Comparison of ENCODE assay signal across 24 cellular contexts in genomic region chr5:128903550-128903949, GRCh38.
DNase-seq lines count a peak whose midpoint lies in the region; ATAC-seq, FAIRE-seq and TF ChIP-seq lines count a peak whose summit lies in the region.
"Had no signal": no experiment of that assay in that cellular context is flagged by ENCODE, and none has a peak within 500 bp of the region (broad histone marks: within the 10 kb centered on the region; RNA-seq: fewer than 3 reads in every experiment).

No MANE protein-coding gene starts in this region.

- DNase-seq in ELF-1 (ENCODE audit: low read depth, low spot score), result peak; percentile 3
- no peak for DNase-seq in WERI-Rb-1
- DNase-seq in H1 (ENCODE audit: low read depth in 1 of 2, low spot score in 2 of 2), result no peak
- peak; percentile 14 for DNase-seq in iPS-NIHi7 (ENCODE audit: extremely low spot score)
- DNase-seq in central memory CD4-positive, alpha-beta T cell, result no peak
- no peak for DNase-seq in activated T-cell treated with anti-CD3 and anti-CD28 coated beads, Interleukin-2, amount 50 U/mL, for 4 hours
- no peak for DNase-seq in SKM-1 treated with dmso at 0.1 percent for 144 hours (lab: John Stamatoyannopoulos, UW; ENCODE audit: unreplicated experiment)
- DNase-seq: AML-193; Caco-2; Calu3; CD4-positive, alpha-beta T cell; CD8-positive, alpha-beta T cell; DMS79 treated with DMSO at 0.1 percent for 48 hours; GDM1 had no signal

- H3K23me2 ChIP-seq in H1 (ENCODE audit: low read depth, low read length), result no peaks in the 10 kb centered on the region

- H3K36me3 ChIP-seq in WERI-Rb-1, result no peaks in the 10 kb centered on the region
- no peaks in the 10 kb centered on the region for H3K36me3 ChIP-seq in H1 (ENCODE audit: control insufficient read depth in 2 of 4, insufficient read depth in 4 of 4, low read length in 3 of 4)
- H3K36me3 ChIP-seq: BLaER1 treated with 17β-estradiol and CSF1 and Interleukin-3, amounts not matched to agents 10 nM and 100 nM had no signal

- no peaks in the 10 kb centered on the region for H3K9me3 Mint-ChIP-seq in activated T-cell treated with anti-CD3 and anti-CD28 coated beads, Interleukin-2, amount 50 U/mL, for 4 hours
- H3K9me3 Mint-ChIP-seq: CD4-positive, alpha-beta T cell; CD8-positive, alpha-beta T cell had no signal

- H3K4me1 Mint-ChIP-seq in activated T-cell treated with anti-CD3 and anti-CD28 coated beads, Interleukin-2, amount 50 U/mL, for 4 hours (ENCODE audit: low read depth), result no peaks in the 10 kb centered on the region
- H3K4me1 Mint-ChIP-seq: B cell had no signal

- no peak overlapping the region for H3K14ac ChIP-seq in H1 (ENCODE audit: insufficient read length)

- peaks cover 6% of the 10 kb centered on the region for H3K27me3 Mint-ChIP-seq in activated T-cell treated with anti-CD3 and anti-CD28 coated beads, Interleukin-2, amount 50 U/mL, for 4 hours (ENCODE audit: low read depth)
- H3K27me3 Mint-ChIP-seq: B cell had no signal

- H3K18ac ChIP-seq in H1 (ENCODE audit: extremely low read depth, low read length), result no peak overlapping the region

- H2BK12ac ChIP-seq in H1 (ENCODE audit: low read depth, low read length), result no peak overlapping the region

- no peak for TF ChIP-seq EP300 in H1 (IDR thresholded peaks at IDR 0.05; ENCODE audit: borderline replicate concordance in 1 of 2, low read depth in 2 of 2, low read length in 2 of 2)

- no peak for ATAC-seq in HG02759 (IDR thresholded peaks at IDR 0.05; ENCODE audit: unreplicated experiment)
- no peak for ATAC-seq in activated T-cell treated with anti-CD3 and anti-CD28 coated beads, Interleukin-2, amount 50 U/mL, for 4 hours
- ATAC-seq: A549; CD8-positive, alpha-beta T cell; GM12878 had no signal

- H4K8ac ChIP-seq in H1 (ENCODE audit: extremely low read depth, insufficient read depth, low read length), result no peak overlapping the region

- no peaks in the 10 kb centered on the region for H3K4me1 ChIP-seq in H1 (replicated peaks in 1 of 4; ENCODE audit: control insufficient read depth in 3 of 4, insufficient read depth in 4 of 4, low read length in 3 of 4)
- H3K4me1 ChIP-seq: A549; BLaER1 treated with 17β-estradiol and CSF1 and Interleukin-3, amounts not matched to agents 10 nM and 100 nM; Caco-2 had no signal

- FAIRE-seq in H1 (lab: Jason Lieb, UNC), result no peak
- FAIRE-seq: A549, D721Med, GM12878, GM12892, GM18507 had no signal

- no peaks in the 10 kb centered on the region for H3K79me2 ChIP-seq in H1 (ENCODE audit: control insufficient read depth in 1 of 2, insufficient read depth in 2 of 2, low read length in 2 of 2)

- 94% methylated on average over 5 of the region's 5 CpGs; no CpG with 5 or more reads in 1 of the 2 experiments for WGBS in H1 (ENCODE audit: extremely low coverage in 1 of 2, insufficient coverage in 1 of 2, insufficient read length in 1 of 2, insufficient replicate concordance in 2 of 2, low coverage in 1 of 2, low lambda C conversion rate in 2 of 2, missing lambda C conversion rate in 1 of 2), 2 experiments

- no peak overlapping the region for H2BK20ac ChIP-seq in H1 (ENCODE audit: low read length)

- no peak overlapping the region for H3K27ac ChIP-seq in WERI-Rb-1
- no peak overlapping the region for H3K27ac ChIP-seq in H1 (ENCODE audit: low read depth, low read length)
- H3K27ac ChIP-seq: 22Rv1; A549; BLaER1 treated with 17β-estradiol and CSF1 and Interleukin-3, amounts not matched to agents 10 nM and 100 nM; C4-2B had no signal

- TF ChIP-seq POLR2A in H1 (IDR thresholded peaks at IDR 0.05; ENCODE audit: control extremely low read depth in 1 of 2, low read depth in 2 of 2, low read length in 2 of 2), result no peak

- no peak overlapping the region for H3K4ac ChIP-seq in H1 (replicated peaks; ENCODE audit: insufficient read length, low read depth, low read length)

- no peak overlapping the region for H3K9ac ChIP-seq in H1 (replicated peaks in 1 of 4; ENCODE audit: extremely low read depth in 1 of 4, low read depth in 3 of 4, low read length in 3 of 4)
- H3K9ac ChIP-seq: BLaER1 treated with 17β-estradiol and CSF1 and Interleukin-3, amounts not matched to agents 10 nM and 100 nM had no signal

- H3K23ac ChIP-seq in H1 (ENCODE audit: insufficient read length), result no peak overlapping the region

- H2BK15ac ChIP-seq in H1 (ENCODE audit: low read length), result no peak overlapping the region

- H3K9me3 ChIP-seq in WERI-Rb-1 (ENCODE audit: severe bottlenecking) (no peaks in the 10 kb centered on the region), H1 (ENCODE audit: insufficient read depth in 2 of 2, low read depth in 1 of 2, low read length in 1 of 2) (no peaks in the 10 kb centered on the region)
- H3K9me3 ChIP-seq: A549; BLaER1 treated with 17β-estradiol and CSF1 and Interleukin-3, amounts not matched to agents 10 nM and 100 nM; Caco-2 had no signal

- H3K27me3 ChIP-seq in WERI-Rb-1 (ENCODE audit: insufficient read depth, low read depth, severe bottlenecking) (no peaks in the 10 kb centered on the region), H1 (replicated peaks in 1 of 4; ENCODE audit: control insufficient read depth in 3 of 4, extremely low read depth in 1 of 4, insufficient read depth in 3 of 4, low read length in 3 of 4) (no peaks in the 10 kb centered on the region)
- H3K27me3 ChIP-seq: BLaER1 treated with 17β-estradiol and CSF1 and Interleukin-3, amounts not matched to agents 10 nM and 100 nM had no signal

- H4K20me1 ChIP-seq in H1 (replicated peaks in 1 of 2; ENCODE audit: control insufficient read depth in 1 of 2, insufficient read depth in 2 of 2, low read length in 2 of 2), result no peaks in the 10 kb centered on the region
- H4K20me1 ChIP-seq: BLaER1 treated with 17β-estradiol and CSF1 and Interleukin-3, amounts not matched to agents 10 nM and 100 nM had no signal

- no peak overlapping the region for H2AK5ac ChIP-seq in H1 (ENCODE audit: low read depth, low read length)

- no peaks in the 10 kb centered on the region for H3K79me1 ChIP-seq in H1 (ENCODE audit: low read depth, low read length)

- H4K5ac ChIP-seq in H1 (ENCODE audit: insufficient read length, low read depth, low read length), result no peak overlapping the region

- POLR2A ChIA-PET in H1 (lab: Charles Lee; ENCODE audit: partially characterized antibody), result no interaction called here

- TF ChIP-seq CTCF in WERI-Rb-1 (IDR thresholded peaks at IDR 0.05; ENCODE audit: low read depth, low read length) (0 out of 2 replicates have a peak, but pooled peaks have one; percentile 2), H1 (IDR thresholded peaks at IDR 0.05; ENCODE audit: control extremely low read depth in 1 of 3, insufficient read depth in 1 of 3, low read depth in 1 of 3, low read length in 3 of 3) (peak in 1 of 3 experiments; percentile 15; a peak in 1 of 4 replicates)

- H4K91ac ChIP-seq in H1 (replicated peaks; ENCODE audit: insufficient read length, low read length), result no peak overlapping the region

- H2BK120ac ChIP-seq in H1 (replicated peaks; ENCODE audit: low read depth, low read length), result no peak overlapping the region

- CTCF ChIA-PET in H1 (lab: Charles Lee; ENCODE audit: partially characterized antibody), result interaction anchor here (1.0 to 5.1 kb wide), 6 partner anchors 9 to 232 kb away, joined by 3 to 43 read pairs (median 4); partner anchors contain the start of gene ISOC1

- H3K36me3 Mint-ChIP-seq in activated T-cell treated with anti-CD3 and anti-CD28 coated beads, Interleukin-2, amount 50 U/mL, for 4 hours (ENCODE audit: insufficient read depth), result no peaks in the 10 kb centered on the region
- H3K36me3 Mint-ChIP-seq: CD8-positive, alpha-beta T cell had no signal

- no peak overlapping the region for H3K56ac ChIP-seq in H1 (replicated peaks; ENCODE audit: insufficient read length, low read depth, low read length)

- H3K4me2 ChIP-seq in H1 (ENCODE audit: insufficient read depth in 1 of 2, low read depth in 2 of 2, low read length in 2 of 2), result no peak overlapping the region
- H3K4me2 ChIP-seq: A549; BLaER1 treated with 17β-estradiol and CSF1 and Interleukin-3, amounts not matched to agents 10 nM and 100 nM had no signal

- no peak overlapping the region for H2AFZ ChIP-seq in H1 (ENCODE audit: low read length)

- TF ChIP-seq RAD21 in H1 (IDR thresholded peaks at IDR 0.05 in 1 of 2, conservative IDR thresholded peaks at IDR 0.05 in 1 of 2; ENCODE audit: low read depth in 2 of 2, low read length in 2 of 2), result peak; percentile 22 to 44; a peak in 3 of 4 replicates

- H3K4me3 Mint-ChIP-seq in activated T-cell treated with anti-CD3 and anti-CD28 coated beads, Interleukin-2, amount 50 U/mL, for 4 hours, result no peak overlapping the region
- H3K4me3 Mint-ChIP-seq: B cell; CD4-positive, alpha-beta T cell; CD8-positive, alpha-beta T cell had no signal

- H3K4me3 ChIP-seq in WERI-Rb-1 (ENCODE audit: low read depth, low read length), result no peak overlapping the region
- H3K4me3 ChIP-seq in H1 (ENCODE audit: extremely low read depth in 1 of 4, insufficient read depth in 2 of 4, low read depth in 3 of 4, low read length in 4 of 4), result no peak overlapping the region
- H3K4me3 ChIP-seq: A549; BLaER1 treated with 17β-estradiol and CSF1 and Interleukin-3, amounts not matched to agents 10 nM and 100 nM; GM12878 had no signal

- no peak overlapping the region for H2BK5ac ChIP-seq in H1 (ENCODE audit: low read depth, low read length)

TF ChIP-seq in H1, 55 proteins besides CTCF, POLR2A, EP300 and RAD21 (continues in another document):
- TF ChIP-seq TEAD4 (IDR thresholded peaks at IDR 0.05; ENCODE audit: low read depth, low read length) (no peak), BRCA1 (IDR thresholded peaks at IDR 0.05; ENCODE audit: low read depth, low read length) (no peak), EGR1 (IDR thresholded peaks at IDR 0.05; ENCODE audit: borderline replicate concordance, low read depth, low read length) (no peak), BACH1 (IDR thresholded peaks at IDR 0.05; ENCODE audit: low read length) (no peak), JUND (IDR thresholded peaks at IDR 0.05; ENCODE audit: low read length) (no peak), SP1 (IDR thresholded peaks at IDR 0.05; ENCODE audit: low read depth, low read length) (no peak), CTBP2 (IDR thresholded peaks at IDR 0.05; ENCODE audit: borderline replicate concordance, insufficient read depth, insufficient read length, low read length) (no peak), RXRA (IDR thresholded peaks at IDR 0.05; ENCODE audit: insufficient read depth, low read depth, low read length) (no peak), JUN (IDR thresholded peaks at IDR 0.05; ENCODE audit: low read depth, low read length) (no peak)
- TF ChIP-seq, protein P1, sequence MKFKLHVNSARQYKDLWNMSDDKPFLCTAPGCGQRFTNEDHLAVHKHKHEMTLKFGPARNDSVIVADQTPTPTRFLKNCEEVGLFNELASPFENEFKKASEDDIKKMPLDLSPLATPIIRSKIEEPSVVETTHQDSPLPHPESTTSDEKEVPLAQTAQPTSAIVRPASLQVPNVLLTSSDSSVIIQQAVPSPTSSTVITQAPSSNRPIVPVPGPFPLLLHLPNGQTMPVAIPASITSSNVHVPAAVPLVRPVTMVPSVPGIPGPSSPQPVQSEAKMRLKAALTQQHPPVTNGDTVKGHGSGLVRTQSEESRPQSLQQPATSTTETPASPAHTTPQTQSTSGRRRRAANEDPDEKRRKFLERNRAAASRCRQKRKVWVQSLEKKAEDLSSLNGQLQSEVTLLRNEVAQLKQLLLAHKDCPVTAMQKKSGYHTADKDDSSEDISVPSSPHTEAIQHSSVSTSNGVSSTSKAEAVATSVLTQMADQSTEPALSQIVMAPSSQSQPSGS (IDR thresholded peaks at IDR 0.05; ENCODE audit: low read length), result no peak

Comparison
In these comparisons a context has a peak if more than half of its experiments do, and no peak if none do; other contexts are left out.
1. DNase-seq: peak in ELF-1 (single experiment) and iPS-NIHi7 (single experiment); none in WERI-Rb-1 (single experiment), H1 (0 of 2), central memory CD4-positive, alpha-beta T cell (single experiment), activated T-cell treated with anti-CD3 and anti-CD28 coated beads, Interleukin-2, amount 50 U/mL, for 4 hours (single experiment) and SKM-1 treated with dmso at 0.1 percent for 144 hours (single experiment).